In genomic region chr4:111991163-111991562, GRCh38 we compare ENCODE assay signal across 9 cellular contexts.
A peak's percentile ranks its signal among the peaks of the same experiment; 100 is the strongest.
DNase-seq lines count a peak whose midpoint lies in the region; ATAC-seq and TF ChIP-seq lines count a peak whose summit lies in the region.
"Had no signal": no experiment of that assay in that cellular context is flagged by ENCODE, and none has a peak within 500 bp of the region (broad histone marks: within the 10 kb centered on the region; RNA-seq: fewer than 3 reads in every experiment).

No MANE protein-coding gene starts in this region.

- no peaks in the 10 kb centered on the region for H3K36me3 Mint-ChIP-seq in activated naive CD8-positive, alpha-beta T cell treated with anti-CD3 and anti-CD28 coated beads, Interleukin-2, amount 50 U/mL, for 24 hours (ENCODE audit: low read depth)
- H3K36me3 Mint-ChIP-seq in activated CD4-positive, alpha-beta T cell treated with anti-CD3 and anti-CD28 coated beads for 36 hours (ENCODE audit: low read depth) = no peaks in the 10 kb centered on the region
- H3K36me3 Mint-ChIP-seq: natural killer cell treated with Interleukin-12 subunit alpha and Interleukin-12 subunit beta and Interleukin-15 and Interleukin-18, amount 100 ng/mL, for 72 hours had no signal

- H3K27me3 Mint-ChIP-seq in activated naive CD8-positive, alpha-beta T cell treated with anti-CD3 and anti-CD28 coated beads, Interleukin-2, amount 50 U/mL, for 24 hours = peaks cover 6% of the 10 kb centered on the region
- peaks cover 29% of the 10 kb centered on the region for H3K27me3 Mint-ChIP-seq in activated CD4-positive, alpha-beta T cell treated with anti-CD3 and anti-CD28 coated beads for 36 hours

- no peak for DNase-seq in foreskin keratinocyte
- DNase-seq in activated naive CD8-positive, alpha-beta T cell treated with anti-CD3 and anti-CD28 coated beads, Interleukin-2, amount 50 U/mL, for 24 hours = no peak
- DNase-seq in activated CD4-positive, alpha-beta T cell treated with anti-CD3 and anti-CD28 coated beads for 36 hours = no peak
- no peak for DNase-seq in posterior cingulate gyrus

- intact Hi-C loops in activated CD4-positive, alpha-beta T cell treated with anti-CD3 and anti-CD28 coated beads for 36 hours (cut with DNase I, micrococcal nuclease) = no loop called here
- intact Hi-C loops in posterior cingulate gyrus (cut with DNase I) = no loop called here

- H3K4me1 ChIP-seq in foreskin keratinocyte = no peaks in the 10 kb centered on the region

- H3K27me3 ChIP-seq in foreskin keratinocyte = peaks cover 9% of the 10 kb centered on the region

- peaks cover 7% of the 10 kb centered on the region for H3K4me1 Mint-ChIP-seq in activated naive CD8-positive, alpha-beta T cell treated with anti-CD3 and anti-CD28 coated beads, Interleukin-2, amount 50 U/mL, for 24 hours
- H3K4me1 Mint-ChIP-seq in activated CD4-positive, alpha-beta T cell treated with anti-CD3 and anti-CD28 coated beads for 36 hours = no peaks in the 10 kb centered on the region

- H3K4me3 Mint-ChIP-seq in activated naive CD8-positive, alpha-beta T cell treated with anti-CD3 and anti-CD28 coated beads, Interleukin-2, amount 50 U/mL, for 24 hours = no peak overlapping the region
- H3K4me3 Mint-ChIP-seq in activated CD4-positive, alpha-beta T cell treated with anti-CD3 and anti-CD28 coated beads for 36 hours = no peak overlapping the region
- H3K4me3 Mint-ChIP-seq: natural killer cell treated with Interleukin-12 subunit alpha and Interleukin-12 subunit beta and Interleukin-15 and Interleukin-18, amount 100 ng/mL, for 72 hours had no signal

- H3K9me3 Mint-ChIP-seq in activated naive CD8-positive, alpha-beta T cell treated with anti-CD3 and anti-CD28 coated beads, Interleukin-2, amount 50 U/mL, for 24 hours = no peaks in the 10 kb centered on the region
- H3K9me3 Mint-ChIP-seq in activated CD4-positive, alpha-beta T cell treated with anti-CD3 and anti-CD28 coated beads for 36 hours (ENCODE audit: low read depth) = no peaks in the 10 kb centered on the region
- H3K9me3 Mint-ChIP-seq: natural killer cell treated with Interleukin-12 subunit alpha and Interleukin-12 subunit beta and Interleukin-15 and Interleukin-18, amount 100 ng/mL, for 72 hours had no signal

- ATAC-seq in GM18858 (IDR thresholded peaks at IDR 0.05; ENCODE audit: unreplicated experiment) (peak; percentile 95), GM21737 (IDR thresholded peaks at IDR 0.05; ENCODE audit: unreplicated experiment) (peak; percentile 97), HG03457 (IDR thresholded peaks at IDR 0.05; ENCODE audit: unreplicated experiment) (peak; percentile 92), foreskin keratinocyte (no peak)
- ATAC-seq in activated CD4-positive, CD25-positive, alpha-beta regulatory T cell treated with anti-CD3 and anti-CD28 coated beads, Interleukin-2, amount 50 U/mL, for 24 hours = no peak
- ATAC-seq in activated naive CD8-positive, alpha-beta T cell treated with anti-CD3 and anti-CD28 coated beads, Interleukin-2, amount 50 U/mL, for 24 hours = no peak
- ATAC-seq in activated CD4-positive, alpha-beta T cell treated with anti-CD3 and anti-CD28 coated beads for 36 hours = no peak
- ATAC-seq: natural killer cell treated with Interleukin-12 subunit alpha and Interleukin-12 subunit beta and Interleukin-15 and Interleukin-18, amount 100 ng/mL, for 72 hours had no signal

- no peak overlapping the region for H3K27ac Mint-ChIP-seq in activated naive CD8-positive, alpha-beta T cell treated with anti-CD3 and anti-CD28 coated beads, Interleukin-2, amount 50 U/mL, for 24 hours
- H3K27ac Mint-ChIP-seq in activated CD4-positive, alpha-beta T cell treated with anti-CD3 and anti-CD28 coated beads for 36 hours = no peak overlapping the region
- H3K27ac Mint-ChIP-seq: natural killer cell treated with Interleukin-12 subunit alpha and Interleukin-12 subunit beta and Interleukin-15 and Interleukin-18, amount 100 ng/mL, for 72 hours had no signal

- no peak for TF ChIP-seq CTCF in foreskin keratinocyte (conservative IDR thresholded peaks at IDR 0.05)

- H3K27ac ChIP-seq in foreskin keratinocyte = peak overlapping the region; percentile 26

- CTCF ChIA-PET in activated CD4-positive, alpha-beta T cell treated with anti-CD3 and anti-CD28 coated beads for 36 hours (lab: Charles Lee) = interaction anchor here (0.6 to 1.1 kb wide), 2 partner anchors 8 to 15 kb away, joined by 4 read pairs; no protein-coding TSS in a partner anchor

- POLR2A ChIA-PET in activated CD4-positive, alpha-beta T cell treated with anti-CD3 and anti-CD28 coated beads for 36 hours (lab: Charles Lee) = no interaction called here

Comparison
In these comparisons a context has a peak if more than half of its experiments do, and no peak if none do; other contexts are left out.
1. ATAC-seq: peak in GM18858 (single experiment), GM21737 (single experiment) and HG03457 (single experiment); none in foreskin keratinocyte (single experiment), activated CD4-positive, CD25-positive, alpha-beta regulatory T cell treated with anti-CD3 and anti-CD28 coated beads, Interleukin-2, amount 50 U/mL, for 24 hours (0 of 2), activated naive CD8-positive, alpha-beta T cell treated with anti-CD3 and anti-CD28 coated beads, Interleukin-2, amount 50 U/mL, for 24 hours (single experiment) and activated CD4-positive, alpha-beta T cell treated with anti-CD3 and anti-CD28 coated beads for 36 hours (single experiment).